In genomic region chr20:44969320-44969879, GRCh38 we compare ENCODE assay signal across 10 cellular contexts. TPM values are rescaled to one million over a fixed set of nuclear protein-coding genes. Genes with fewer than 3 reads are reported as not detected.
A peak's percentile ranks its signal among the peaks of the same experiment; 100 is the strongest.
DNase-seq lines count a peak whose midpoint lies in the region; ATAC-seq and TF ChIP-seq lines count a peak whose summit lies in the region.
"Had no signal": no experiment of that assay in that cellular context is flagged by ENCODE, and none has a peak within 500 bp of the region (broad histone marks: within the 10 kb centered on the region; RNA-seq: fewer than 3 reads in every experiment).

No MANE protein-coding gene starts in this region.

- WGBS in body of pancreas, 2 donors = 39 to 53% methylated on average over 3 of the region's 3 CpGs

- peaks cover 25 to 58% (median 43%) of the 10 kb centered on the region in 4 donors for H3K4me1 Mint-ChIP-seq in CD4-positive, CD25-positive, alpha-beta regulatory T cell

- TF ChIP-seq CTCF in lower lobe of right lung (IDR thresholded peaks at IDR 0.05) (no peak), body of pancreas (IDR thresholded peaks at IDR 0.05) (no peak)

- peaks cover 53% of the 10 kb centered on the region for H3K4me1 ChIP-seq in CD4-positive, CD25-positive, alpha-beta regulatory T cell (ENCODE audit: control insufficient read depth, insufficient read depth, low read length, poor library complexity, severe bottlenecking)
- H3K4me1 ChIP-seq in lower lobe of right lung (peaks cover 43% of the 10 kb centered on the region), body of pancreas (peaks cover 28% of the 10 kb centered on the region)

- no peaks in the 10 kb centered on the region for H3K9me3 ChIP-seq in CD4-positive, CD25-positive, alpha-beta regulatory T cell (ENCODE audit: control insufficient read depth in 2 of 2, low read length in 2 of 2)
- H3K9me3 ChIP-seq in KOPT-K1 (ENCODE audit: insufficient read depth, low read length, poor library complexity, severe bottlenecking) (no peaks in the 10 kb centered on the region), lower lobe of right lung (no peaks in the 10 kb centered on the region), body of pancreas (no peaks in the 10 kb centered on the region)
- H3K9me3 ChIP-seq: esophagus squamous epithelium had no signal

- no peaks in the 10 kb centered on the region for H3K27me3 ChIP-seq in CD4-positive, CD25-positive, alpha-beta regulatory T cell (ENCODE audit: control insufficient read depth, insufficient read depth, low read length)
- H3K27me3 ChIP-seq in lower lobe of right lung (ENCODE audit: low read depth) (no peaks in the 10 kb centered on the region), body of pancreas (no peaks in the 10 kb centered on the region)
- H3K27me3 ChIP-seq: esophagus squamous epithelium had no signal

- peaks cover 27% of the 10 kb centered on the region for H3K36me3 ChIP-seq in CD4-positive, CD25-positive, alpha-beta regulatory T cell (ENCODE audit: control insufficient read depth, insufficient read depth, low read length)
- H3K36me3 ChIP-seq in KOPT-K1 (ENCODE audit: insufficient read depth, low read length) (peaks cover 26% of the 10 kb centered on the region), lower lobe of right lung (peaks cover 28% of the 10 kb centered on the region), body of pancreas (replicated peaks in 1 of 2; ENCODE audit: insufficient read depth in 1 of 2, low read depth in 2 of 2) (peaks cover 0 to 8% of the 10 kb centered on the region in 2 donors)

- H3K27me3 Mint-ChIP-seq in CD4-positive, CD25-positive, alpha-beta regulatory T cell = no peaks in the 10 kb centered on the region

- peak overlapping the region; percentile 97 for H3K4me3 ChIP-seq in CD4-positive, CD25-positive, alpha-beta regulatory T cell (ENCODE audit: low read depth, low read length)
- H3K4me3 ChIP-seq in lower lobe of right lung (peak overlapping the region; percentile 93), body of pancreas (no peak overlapping the region)

- no peak for ATAC-seq in CD4-positive, CD25-positive, alpha-beta regulatory T cell (ENCODE audit: low read depth in 2 of 2)
- no peak for ATAC-seq in lower lobe of right lung
- ATAC-seq in body of pancreas = no peak

- peaks cover 51% of the 10 kb centered on the region for H3K36me3 Mint-ChIP-seq in CD4-positive, CD25-positive, alpha-beta regulatory T cell

- H3K27ac Mint-ChIP-seq in CD4-positive, CD25-positive, alpha-beta regulatory T cell = peak overlapping the region; percentile 91 to 96 (median 94)

- intact Hi-C loops in lower lobe of right lung (cut with DNase I) (no loop called here), body of pancreas (cut with DNase I) (no loop called here)

- peak overlapping the region; percentile 96 to 98 (median 97) for H3K4me3 Mint-ChIP-seq in CD4-positive, CD25-positive, alpha-beta regulatory T cell

- H3K9me3 Mint-ChIP-seq in CD4-positive, CD25-positive, alpha-beta regulatory T cell = peaks cover 0 to 1% (median 0%) of the 10 kb centered on the region in 7 donors

- TF ChIP-seq POLR2A in body of pancreas (IDR thresholded peaks at IDR 0.05) = no peak

- peak in 1 of 3 donors; percentile 42 for DNase-seq in CD4-positive, CD25-positive, alpha-beta regulatory T cell
- peak; percentile 47 to 49 for DNase-seq in activated T-cell treated with anti-CD3 and anti-CD28 coated beads, Interleukin-2, amount 50 U/mL, for 48 hours
- DNase-seq in lower lobe of right lung = no peak
- no peak for DNase-seq in HPDE6-E6E7 (ENCODE audit: extremely low spot score)
- no peak for DNase-seq in body of pancreas
- DNase-seq in NCI-H1105 (lab: John Stamatoyannopoulos, UW) = no peak
- DNase-seq in nucleus accumbens (lab: John Stamatoyannopoulos, UW) = no peak
- DNase-seq: esophagus squamous epithelium, Kasumi-1 had no signal

- peak overlapping the region; percentile 84 for H3K27ac ChIP-seq in CD4-positive, CD25-positive, alpha-beta regulatory T cell (ENCODE audit: insufficient read depth, low read length, poor library complexity, severe bottlenecking)
- H3K27ac ChIP-seq in KOPT-K1 (ENCODE audit: low read depth, low read length, poor library complexity, severe bottlenecking) = peak overlapping the region; percentile 79
- H3K27ac ChIP-seq in lower lobe of right lung = no peak overlapping the region
- no peak overlapping the region for H3K27ac ChIP-seq in body of pancreas

RNA-seq across cellular contexts. Expression of gene STK4, which starts 3.1 kb away (rescaled TPM):
- 375 TPM for total RNA-seq in CD4-positive, CD25-positive, alpha-beta regulatory T cell
- 100 to 1,000 TPM; 211 to 254 (median 227) TPM for polyA plus RNA-seq in CD4-positive, CD25-positive, alpha-beta regulatory T cell
- total RNA-seq in lower lobe of right lung = 73.4 TPM
- 10 to 100 TPM; 17.8 to 23.6 TPM for total RNA-seq in body of pancreas

RNA-seq across cellular contexts. Expression of gene TOMM34, which starts 9.2 kb away (rescaled TPM):
- total RNA-seq in CD4-positive, CD25-positive, alpha-beta regulatory T cell = 10.7 TPM
- polyA plus RNA-seq in CD4-positive, CD25-positive, alpha-beta regulatory T cell = 10 to 100 TPM; 13.8 to 24.2 (median 23.0) TPM
- total RNA-seq in lower lobe of right lung (12.8 TPM), body of pancreas (10 to 100 TPM in 1 of 2 donors, 1 to 10 TPM in 1; 2.6 to 13.0 TPM)

RNA-seq across cellular contexts. Expression of gene PABPC1L, which starts 59.5 kb away (rescaled TPM):
- 66.1 TPM for total RNA-seq in CD4-positive, CD25-positive, alpha-beta regulatory T cell
- under 1 TPM in 2 of 4 donors, not detected in 2; 0.12 to 0.68 TPM for polyA plus RNA-seq in CD4-positive, CD25-positive, alpha-beta regulatory T cell
- total RNA-seq in lower lobe of right lung = 56.3 TPM
- 100 to 1,000 TPM in 1 of 2 donors, 10 to 100 TPM in 1; 41.8 to 105 TPM for total RNA-seq in body of pancreas

Comparison
In these comparisons a context has a peak if more than half of its experiments do, and no peak if none do; other contexts are left out.
1. DNase-seq: peak in activated T-cell treated with anti-CD3 and anti-CD28 coated beads, Interleukin-2, amount 50 U/mL, for 48 hours (2 of 2); none in lower lobe of right lung (single experiment), HPDE6-E6E7 (single experiment), body of pancreas (0 of 4), NCI-H1105 (single experiment) and nucleus accumbens (0 of 56).
2. H3K27ac ChIP-seq: peak in CD4-positive, CD25-positive, alpha-beta regulatory T cell (single experiment) and KOPT-K1 (single experiment); none in lower lobe of right lung (single experiment) and body of pancreas (0 of 4).
3. H3K4me3 ChIP-seq: peak in CD4-positive, CD25-positive, alpha-beta regulatory T cell (single experiment) and lower lobe of right lung (single experiment); none in body of pancreas (0 of 2).